Comparison of ENCODE assay signal across 8 cellular contexts in genomic region chr11:83724704-83725114, GRCh38.
DNase-seq lines count a peak whose midpoint lies in the region; ATAC-seq and TF ChIP-seq lines count a peak whose summit lies in the region.

No MANE protein-coding gene starts in this region.

- H3K4me3 ChIP-seq in NB4 (ENCODE audit: low read depth, low read length): no peak overlapping the region
- H3K4me3 ChIP-seq in left lung: no peak overlapping the region
- peak overlapping the region; percentile 53 for H3K4me3 ChIP-seq in thoracic aorta

- peak; percentile 12 for DNase-seq in NB4 (ENCODE audit: low read depth)
- peak in 14 of 61 donors; percentile 1 to 45 (median 22) for DNase-seq in caudate nucleus (lab: John Stamatoyannopoulos, UW)
- peak in 1 of 2 donors; percentile 46 for DNase-seq in left lung
- DNase-seq in thoracic aorta (ENCODE audit: low spot score): no peak
- DNase-seq in NCI-H2107 (lab: John Stamatoyannopoulos, UW): no peak
- DNase-seq in amniotic stem cell (lab: John Stamatoyannopoulos, UW): no peak

- H3K36me3 ChIP-seq in left lung: no peaks in the 10 kb centered on the region
- no peaks in the 10 kb centered on the region for H3K36me3 ChIP-seq in thoracic aorta

- intact Hi-C loops in left lung (cut with DNase I): loop anchor here in 1 of 2 donors (10.0 kb wide), 1 partner anchor 430 kb away; no protein-coding TSS in a partner anchor

- H3K4me1 ChIP-seq in left lung (no peaks in the 10 kb centered on the region), thoracic aorta (ENCODE audit: control insufficient read depth in 1 of 2, low read depth in 2 of 2) (peaks cover 0 to 26% of the 10 kb centered on the region in 2 donors)

- H3K9me3 ChIP-seq in left lung (no peaks in the 10 kb centered on the region), thoracic aorta (no peaks in the 10 kb centered on the region)

- no peak for TF ChIP-seq CTCF in NB4 (IDR thresholded peaks at IDR 0.05; ENCODE audit: low read depth, low read length)
- TF ChIP-seq CTCF in left lung (IDR thresholded peaks at IDR 0.05): no peak
- no peak for TF ChIP-seq CTCF in thoracic aorta (IDR thresholded peaks at IDR 0.05)

- H3K27me3 ChIP-seq in left lung (no peaks in the 10 kb centered on the region), thoracic aorta (replicated peaks; ENCODE audit: insufficient read depth) (no peaks in the 10 kb centered on the region)

- no peak for TF ChIP-seq POLR2A in NB4 (IDR thresholded peaks at IDR 0.05; ENCODE audit: extremely low read depth, insufficient read length)

- H3K27ac ChIP-seq in caudate nucleus (ENCODE audit: low read depth, low read length): peak overlapping the region; percentile 50
- H3K27ac ChIP-seq in left lung: peak overlapping the region in 1 of 2 donors; percentile 21
- no peak overlapping the region for H3K27ac ChIP-seq in thoracic aorta

- ATAC-seq in left lung (peak; percentile 95), thoracic aorta (ENCODE audit: insufficient number of reproducible peaks, low FRiP score, low read depth) (no peak), HG02759 (IDR thresholded peaks at IDR 0.05; ENCODE audit: unreplicated experiment) (no peak), HG03354 (IDR thresholded peaks at IDR 0.05; ENCODE audit: poor library complexity, severe bottlenecking, unreplicated experiment) (no peak)
